1 cellular context compared by ENCODE assay signal in genomic region chr4:81715335-81715734, GRCh38.
TF ChIP-seq lines count a peak whose summit lies in the region.

No MANE protein-coding gene starts in this region.

TF ChIP-seq in H1, 55 proteins besides CTCF, POLR2A, EP300 and RAD21:
- 0 out of 2 replicates have a peak, but pooled peaks have one; percentile 19 for TF ChIP-seq BACH1 (IDR thresholded peaks at IDR 0.05; ENCODE audit: low read length)
- TF ChIP-seq GTF2F1 (IDR thresholded peaks at IDR 0.05; ENCODE audit: borderline replicate concordance, low read depth, low read length) = no peak
- no peak for TF ChIP-seq BCL11A (IDR thresholded peaks at IDR 0.05; ENCODE audit: low read depth in 2 of 2, low read length in 2 of 2)
- TF ChIP-seq YY1 (IDR thresholded peaks at IDR 0.05; ENCODE audit: low read depth, low read length) = 0 out of 2 replicates have a peak, but pooled peaks have one; percentile 9
- peak; percentile 33; the same call in 1 of the 2 replicates for TF ChIP-seq RBBP5 (IDR thresholded peaks at IDR 0.05; ENCODE audit: borderline replicate concordance, low read depth, low read length)
